Comparison of ENCODE assay signal across 1 cellular context in genomic region chr19:48806818-48807589, GRCh38.
TF ChIP-seq lines count a peak whose summit lies in the region.

No MANE protein-coding gene starts in this region.

TF ChIP-seq in HepG2, 621 proteins besides CTCF, POLR2A, EP300 and RAD21 (continued from another document and continues in another):
- TF ChIP-seq ASH2L (IDR thresholded peaks at IDR 0.05; ENCODE audit: insufficient read length, low read depth, low read length) (peak; percentile 54), ZNF160 (CRISPR knock-in tag; IDR thresholded peaks at IDR 0.05) (0 out of 2 replicates have a peak, but pooled peaks have one; percentile 24), ATF5 (CRISPR knock-in tag; IDR thresholded peaks at IDR 0.05; ENCODE audit: low read depth) (no peak), TFDP2 (CRISPR knock-in tag; IDR thresholded peaks at IDR 0.05) (peak; percentile 47; the same call in 1 of the 2 replicates), ZNF768 (CRISPR knock-in tag; IDR thresholded peaks at IDR 0.05) (peak; percentile 65), ISL2 (CRISPR knock-in tag; IDR thresholded peaks at IDR 0.05) (0 out of 2 replicates have a peak, but pooled peaks have one; percentile 22), MLXIP (CRISPR knock-in tag; IDR thresholded peaks at IDR 0.05; ENCODE audit: borderline replicate concordance) (no peak), ARID2 (CRISPR knock-in tag; IDR thresholded peaks at IDR 0.05; ENCODE audit: borderline replicate concordance) (no peak), IRX3 (CRISPR knock-in tag; IDR thresholded peaks at IDR 0.05; ENCODE audit: borderline replicate concordance, low read depth) (no peak), ZNF451 (CRISPR knock-in tag; IDR thresholded peaks at IDR 0.05) (no peak), MTF2 (CRISPR knock-in tag; IDR thresholded peaks at IDR 0.05; ENCODE audit: borderline replicate concordance) (no peak), ZNF274 (CRISPR knock-in tag; IDR thresholded peaks at IDR 0.05) (peak; percentile 81; the same call in 1 of the 2 replicates), TRIM24 (CRISPR knock-in tag; IDR thresholded peaks at IDR 0.05) (no peak), KAT7 (CRISPR knock-in tag; IDR thresholded peaks at IDR 0.05; ENCODE audit: borderline replicate concordance) (no peak), ZNF691 (CRISPR knock-in tag; IDR thresholded peaks at IDR 0.05; ENCODE audit: borderline replicate concordance, low read depth) (peak; percentile 82; the same call in 1 of the 2 replicates), KDM3A (CRISPR knock-in tag; IDR thresholded peaks at IDR 0.05; ENCODE audit: low read depth) (no peak; the same call in 1 of the 2 replicates), MIXL1 (CRISPR knock-in tag; IDR thresholded peaks at IDR 0.05) (no peak; the same call in none of the 2 replicates), SOX5 (CRISPR knock-in tag; IDR thresholded peaks at IDR 0.05; ENCODE audit: borderline replicate concordance) (no peak; the same call in 1 of the 2 replicates), JDP2 (CRISPR knock-in tag; IDR thresholded peaks at IDR 0.05; ENCODE audit: borderline replicate concordance) (no peak), RBM22 (optimal IDR thresholded peaks at IDR 0.05; ENCODE audit: low read length) (no peak), ZNF547 (CRISPR knock-in tag; IDR thresholded peaks at IDR 0.05) (peak; percentile 73), CBX2 (IDR thresholded peaks at IDR 0.05; ENCODE audit: low read depth, low read length) (no peak), CBX2 (CRISPR knock-in tag; IDR thresholded peaks at IDR 0.05; ENCODE audit: low read depth) (no peak), PHF5A (CRISPR knock-in tag; IDR thresholded peaks at IDR 0.05; ENCODE audit: low read depth, unreplicated experiment) (peak; percentile 10), ZNF552 (CRISPR knock-in tag; IDR thresholded peaks at IDR 0.05; ENCODE audit: borderline replicate concordance) (no peak; the same call in 1 of the 2 replicates), ZKSCAN1 (IDR thresholded peaks at IDR 0.05; ENCODE audit: low read length) (no peak), ZNF615 (CRISPR knock-in tag; IDR thresholded peaks at IDR 0.05; ENCODE audit: borderline replicate concordance) (no peak), ARID4A (CRISPR knock-in tag; IDR thresholded peaks at IDR 0.05; ENCODE audit: borderline replicate concordance) (peak; percentile 70; the same call in 1 of the 2 replicates)
- TF ChIP-seq, protein P1, sequence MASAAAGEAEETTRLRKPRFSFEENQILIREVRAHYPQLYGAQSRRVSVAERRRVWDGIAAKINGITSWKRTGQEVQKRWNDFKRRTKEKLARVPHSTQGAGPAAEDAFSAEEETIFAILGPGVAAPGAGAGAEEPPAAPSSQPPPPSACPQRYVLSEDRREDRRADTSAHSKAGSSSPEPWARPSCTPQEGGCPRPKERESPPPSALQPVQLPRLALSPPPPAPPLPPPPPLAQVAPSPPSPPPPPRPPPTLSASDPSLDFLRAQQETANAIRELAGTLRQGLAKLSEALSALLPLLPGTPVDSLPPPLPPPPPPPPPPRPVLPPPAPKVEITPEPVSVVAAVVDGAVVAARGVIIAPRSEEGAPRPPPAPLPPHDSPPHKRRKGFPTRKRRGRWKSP (CRISPR knock-in tag; IDR thresholded peaks at IDR 0.05) = no peak
- TF ChIP-seq, protein P2, sequence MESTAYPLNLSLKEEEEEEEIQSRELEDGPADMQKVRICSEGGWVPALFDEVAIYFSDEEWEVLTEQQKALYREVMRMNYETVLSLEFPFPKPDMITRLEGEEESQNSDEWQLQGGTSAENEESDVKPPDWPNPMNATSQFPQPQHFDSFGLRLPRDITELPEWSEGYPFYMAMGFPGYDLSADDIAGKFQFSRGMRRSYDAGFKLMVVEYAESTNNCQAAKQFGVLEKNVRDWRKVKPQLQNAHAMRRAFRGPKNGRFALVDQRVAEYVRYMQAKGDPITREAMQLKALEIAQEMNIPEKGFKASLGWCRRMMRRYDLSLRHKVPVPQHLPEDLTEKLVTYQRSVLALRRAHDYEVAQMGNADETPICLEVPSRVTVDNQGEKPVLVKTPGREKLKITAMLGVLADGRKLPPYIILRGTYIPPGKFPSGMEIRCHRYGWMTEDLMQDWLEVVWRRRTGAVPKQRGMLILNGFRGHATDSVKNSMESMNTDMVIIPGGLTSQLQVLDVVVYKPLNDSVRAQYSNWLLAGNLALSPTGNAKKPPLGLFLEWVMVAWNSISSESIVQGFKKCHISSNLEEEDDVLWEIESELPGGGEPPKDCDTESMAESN (CRISPR knock-in tag; conservative IDR thresholded peaks at IDR 0.05) = peak; percentile 86
- TF ChIP-seq, protein P3, sequence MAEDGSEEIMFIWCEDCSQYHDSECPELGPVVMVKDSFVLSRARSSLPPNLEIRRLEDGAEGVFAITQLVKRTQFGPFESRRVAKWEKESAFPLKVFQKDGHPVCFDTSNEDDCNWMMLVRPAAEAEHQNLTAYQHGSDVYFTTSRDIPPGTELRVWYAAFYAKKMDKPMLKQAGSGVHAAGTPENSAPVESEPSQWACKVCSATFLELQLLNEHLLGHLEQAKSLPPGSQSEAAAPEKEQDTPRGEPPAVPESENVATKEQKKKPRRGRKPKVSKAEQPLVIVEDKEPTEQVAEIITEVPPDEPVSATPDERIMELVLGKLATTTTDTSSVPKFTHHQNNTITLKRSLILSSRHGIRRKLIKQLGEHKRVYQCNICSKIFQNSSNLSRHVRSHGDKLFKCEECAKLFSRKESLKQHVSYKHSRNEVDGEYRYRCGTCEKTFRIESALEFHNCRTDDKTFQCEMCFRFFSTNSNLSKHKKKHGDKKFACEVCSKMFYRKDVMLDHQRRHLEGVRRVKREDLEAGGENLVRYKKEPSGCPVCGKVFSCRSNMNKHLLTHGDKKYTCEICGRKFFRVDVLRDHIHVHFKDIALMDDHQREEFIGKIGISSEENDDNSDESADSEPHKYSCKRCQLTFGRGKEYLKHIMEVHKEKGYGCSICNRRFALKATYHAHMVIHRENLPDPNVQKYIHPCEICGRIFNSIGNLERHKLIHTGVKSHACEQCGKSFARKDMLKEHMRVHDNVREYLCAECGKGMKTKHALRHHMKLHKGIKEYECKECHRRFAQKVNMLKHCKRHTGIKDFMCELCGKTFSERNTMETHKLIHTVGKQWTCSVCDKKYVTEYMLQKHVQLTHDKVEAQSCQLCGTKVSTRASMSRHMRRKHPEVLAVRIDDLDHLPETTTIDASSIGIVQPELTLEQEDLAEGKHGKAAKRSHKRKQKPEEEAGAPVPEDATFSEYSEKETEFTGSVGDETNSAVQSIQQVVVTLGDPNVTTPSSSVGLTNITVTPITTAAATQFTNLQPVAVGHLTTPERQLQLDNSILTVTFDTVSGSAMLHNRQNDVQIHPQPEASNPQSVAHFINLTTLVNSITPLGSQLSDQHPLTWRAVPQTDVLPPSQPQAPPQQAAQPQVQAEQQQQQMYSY (CRISPR knock-in tag; IDR thresholded peaks at IDR 0.05) = no peak
- TF ChIP-seq, protein P4, sequence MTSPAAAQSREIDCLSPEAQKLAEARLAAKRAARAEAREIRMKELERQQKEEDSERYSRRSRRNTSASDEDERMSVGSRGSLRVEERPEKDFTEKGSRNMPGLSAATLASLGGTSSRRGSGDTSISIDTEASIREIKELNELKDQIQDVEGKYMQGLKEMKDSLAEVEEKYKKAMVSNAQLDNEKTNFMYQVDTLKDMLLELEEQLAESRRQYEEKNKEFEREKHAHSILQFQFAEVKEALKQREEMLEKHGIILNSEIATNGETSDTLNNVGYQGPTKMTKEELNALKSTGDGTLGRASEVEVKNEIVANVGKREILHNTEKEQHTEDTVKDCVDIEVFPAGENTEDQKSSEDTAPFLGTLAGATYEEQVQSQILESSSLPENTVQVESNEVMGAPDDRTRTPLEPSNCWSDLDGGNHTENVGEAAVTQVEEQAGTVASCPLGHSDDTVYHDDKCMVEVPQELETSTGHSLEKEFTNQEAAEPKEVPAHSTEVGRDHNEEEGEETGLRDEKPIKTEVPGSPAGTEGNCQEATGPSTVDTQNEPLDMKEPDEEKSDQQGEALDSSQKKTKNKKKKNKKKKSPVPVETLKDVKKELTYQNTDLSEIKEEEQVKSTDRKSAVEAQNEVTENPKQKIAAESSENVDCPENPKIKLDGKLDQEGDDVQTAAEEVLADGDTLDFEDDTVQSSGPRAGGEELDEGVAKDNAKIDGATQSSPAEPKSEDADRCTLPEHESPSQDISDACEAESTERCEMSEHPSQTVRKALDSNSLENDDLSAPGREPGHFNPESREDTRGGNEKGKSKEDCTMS (CRISPR knock-in tag; conservative IDR thresholded peaks at IDR 0.05) = no peak
- TF ChIP-seq, protein P5, sequence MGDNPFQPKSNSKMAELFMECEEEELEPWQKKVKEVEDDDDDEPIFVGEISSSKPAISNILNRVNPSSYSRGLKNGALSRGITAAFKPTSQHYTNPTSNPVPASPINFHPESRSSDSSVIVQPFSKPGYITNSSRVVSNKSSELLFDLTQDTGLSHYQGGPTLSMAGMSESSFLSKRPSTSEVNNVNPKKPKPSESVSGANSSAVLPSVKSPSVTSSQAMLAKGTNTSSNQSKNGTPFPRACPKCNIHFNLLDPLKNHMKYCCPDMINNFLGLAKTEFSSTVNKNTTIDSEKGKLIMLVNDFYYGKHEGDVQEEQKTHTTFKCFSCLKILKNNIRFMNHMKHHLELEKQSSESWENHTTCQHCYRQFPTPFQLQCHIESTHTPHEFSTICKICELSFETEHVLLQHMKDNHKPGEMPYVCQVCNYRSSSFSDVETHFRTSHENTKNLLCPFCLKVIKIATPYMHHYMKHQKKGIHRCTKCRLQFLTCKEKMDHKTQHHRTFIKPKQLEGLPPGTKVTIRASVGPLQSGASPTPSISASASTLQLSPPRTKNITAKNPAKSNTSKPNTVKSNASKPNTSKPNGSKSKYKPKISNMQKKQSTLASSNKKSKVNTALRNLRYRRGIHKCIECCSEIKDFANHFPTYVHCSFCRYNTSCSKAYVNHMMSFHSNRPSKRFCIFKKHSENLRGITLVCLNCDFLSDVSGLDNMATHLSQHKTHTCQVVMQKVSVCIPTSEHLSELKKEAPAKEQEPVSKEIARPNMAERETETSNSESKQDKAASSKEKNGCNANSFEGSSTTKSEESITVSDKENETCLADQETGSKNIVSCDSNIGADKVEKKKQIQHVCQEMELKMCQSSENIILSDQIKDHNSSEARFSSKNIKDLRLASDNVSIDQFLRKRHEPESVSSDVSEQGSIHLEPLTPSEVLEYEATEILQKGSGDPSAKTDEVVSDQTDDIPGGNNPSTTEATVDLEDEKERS (CRISPR knock-in tag; IDR thresholded peaks at IDR 0.05) = no peak
